In the genomic region with DNA sequence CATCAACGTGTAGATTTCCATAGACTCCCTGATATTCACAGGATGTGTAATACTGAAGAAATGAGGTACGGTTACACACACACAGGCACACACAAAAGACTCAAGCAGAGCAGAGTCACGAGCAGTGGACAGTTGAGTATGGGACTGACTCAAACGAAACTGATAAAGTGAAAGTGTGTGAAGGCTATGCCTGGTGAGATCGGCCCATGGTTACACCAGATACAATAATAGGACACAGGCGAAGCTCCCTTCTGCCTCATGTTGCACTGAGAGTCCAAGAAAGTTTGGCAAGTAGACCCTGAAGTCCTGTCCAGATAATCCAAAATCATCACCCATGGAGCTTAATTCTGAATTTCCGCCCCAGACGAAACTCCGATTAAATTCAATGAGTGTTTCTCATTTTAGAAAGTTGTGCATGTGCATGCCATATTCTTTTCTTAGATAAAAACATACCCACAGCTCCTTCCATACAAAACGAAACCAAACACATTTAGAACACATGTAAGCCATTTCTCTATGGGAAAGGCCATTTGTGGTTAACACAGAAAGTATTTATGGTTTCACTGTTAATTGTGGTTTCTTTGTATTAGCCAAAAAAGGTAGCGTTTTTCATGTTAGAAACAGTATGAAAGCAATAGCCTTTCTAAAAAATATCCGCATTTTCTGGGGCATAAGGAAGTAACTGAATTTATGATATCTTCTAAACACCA, we compare ENCODE assay signal across 9 cellular contexts.
A peak's percentile ranks its signal among the peaks of the same experiment; 100 is the strongest.
DNase-seq lines count a peak whose midpoint lies in the region; ATAC-seq, FAIRE-seq and TF ChIP-seq lines count a peak whose summit lies in the region.
"Had no signal": no experiment of that assay in that cellular context is flagged by ENCODE, and none has a peak within 500 bp of the region (broad histone marks: within the 10 kb centered on the region; RNA-seq: fewer than 3 reads in every experiment).

No MANE protein-coding gene starts in this region.

- H3K9me3 ChIP-seq in DND-41 (ENCODE audit: insufficient read depth, low read length, severe bottlenecking) (no peaks in the 10 kb centered on the region), upper lobe of right lung (no peaks in the 10 kb centered on the region)
- H3K9me3 ChIP-seq: heart right ventricle had no signal

- H3K4me3 ChIP-seq in DND-41 (ENCODE audit: low read depth in 1 of 2, low read length in 2 of 2), result no peak overlapping the region
- no peak overlapping the region for H3K4me3 ChIP-seq in upper lobe of right lung

- no peak overlapping the region for H2AFZ ChIP-seq in DND-41 (ENCODE audit: low read depth, low read length)

- H3K4me3 Mint-ChIP-seq in activated T-helper 17 cell treated with anti-CD3 and anti-CD28 coated beads, Interleukin-2, amount 50 U/mL, for 72 hours, result peak overlapping the region; percentile 47

- H3K27me3 ChIP-seq in DND-41 (ENCODE audit: insufficient read depth, low read length, poor library complexity), result peaks cover 12% of the 10 kb centered on the region
- no peaks in the 10 kb centered on the region for H3K27me3 ChIP-seq in upper lobe of right lung

- peaks cover 7% of the 10 kb centered on the region for H3K4me1 Mint-ChIP-seq in activated T-helper 17 cell treated with anti-CD3 and anti-CD28 coated beads, Interleukin-2, amount 50 U/mL, for 72 hours

- H3K27ac ChIP-seq in DND-41 (ENCODE audit: low read length) (no peak overlapping the region), upper lobe of right lung (no peak overlapping the region)
- H3K27ac ChIP-seq: heart right ventricle had no signal

- TF ChIP-seq CTCF in DND-41 (IDR thresholded peaks at IDR 0.05; ENCODE audit: borderline replicate concordance, extremely low read depth, low read length, poor library complexity, severe bottlenecking), result no peak
- TF ChIP-seq CTCF in D721Med (IDR thresholded peaks at IDR 0.05; ENCODE audit: insufficient read depth, missing control alignments), result no peak
- no peak for TF ChIP-seq CTCF in upper lobe of right lung (IDR thresholded peaks at IDR 0.05)

- peaks cover 28% of the 10 kb centered on the region for H3K27me3 Mint-ChIP-seq in activated T-helper 17 cell treated with anti-CD3 and anti-CD28 coated beads, Interleukin-2, amount 50 U/mL, for 72 hours

- intact Hi-C loops in upper lobe of right lung (cut with DNase I), result no loop called here

- H3K36me3 Mint-ChIP-seq in activated T-helper 17 cell treated with anti-CD3 and anti-CD28 coated beads, Interleukin-2, amount 50 U/mL, for 72 hours (ENCODE audit: low read depth), result no peaks in the 10 kb centered on the region

- H3K4me1 ChIP-seq in DND-41 (ENCODE audit: insufficient read depth, low read length) (peaks cover 7% of the 10 kb centered on the region), upper lobe of right lung (no peaks in the 10 kb centered on the region)
- H3K4me1 ChIP-seq: heart right ventricle had no signal

- H3K79me2 ChIP-seq in DND-41 (ENCODE audit: insufficient read depth, low read length), result no peaks in the 10 kb centered on the region

- peak overlapping the region; percentile 12; the same call in 1 of the 2 replicates for H3K4me2 ChIP-seq in DND-41 (ENCODE audit: insufficient read depth, low read length)

- no peaks in the 10 kb centered on the region for H3K9me3 Mint-ChIP-seq in activated T-helper 17 cell treated with anti-CD3 and anti-CD28 coated beads, Interleukin-2, amount 50 U/mL, for 72 hours

- FAIRE-seq in D721Med (lab: Jason Lieb, UNC), result no peak

- ATAC-seq in DND-41 (ENCODE audit: insufficient read depth, low read depth) (peak; percentile 84), GM19467 (IDR thresholded peaks at IDR 0.05; ENCODE audit: unreplicated experiment) (peak; percentile 96), HG03457 (IDR thresholded peaks at IDR 0.05; ENCODE audit: unreplicated experiment) (peak; percentile 96), upper lobe of right lung (no peak)
- ATAC-seq in activated T-helper 17 cell treated with anti-CD3 and anti-CD28 coated beads, Interleukin-2, amount 50 U/mL, for 72 hours (replicated peaks), result peak; percentile 81

- no peak overlapping the region for H3K27ac Mint-ChIP-seq in activated T-helper 17 cell treated with anti-CD3 and anti-CD28 coated beads, Interleukin-2, amount 50 U/mL, for 72 hours

- H3K36me3 ChIP-seq in DND-41 (ENCODE audit: insufficient read depth, low read length) (no peaks in the 10 kb centered on the region), upper lobe of right lung (no peaks in the 10 kb centered on the region)
- H3K36me3 ChIP-seq: heart right ventricle had no signal

- H3K9ac ChIP-seq in DND-41 (ENCODE audit: low read depth, low read length), result no peak overlapping the region

- DNase-seq in DND-41 (no peak), D721Med (ENCODE audit: insufficient read length, low spot score) (no peak), HT-29 (ENCODE audit: low spot score) (no peak), upper lobe of right lung (no peak), DMS114 treated with DMSO at 0.1 percent for 48 hours (lab: John Stamatoyannopoulos, UW; ENCODE audit: unreplicated experiment) (no peak)
- DNase-seq: heart right ventricle had no signal

- H4K20me1 ChIP-seq in DND-41 (ENCODE audit: insufficient read depth, low read length), result no peaks in the 10 kb centered on the region
